Comparison of ENCODE assay signal across 1 cellular context in genomic region chr3:149086232-149086988, GRCh38.
A peak's percentile ranks its signal among the peaks of the same experiment; 100 is the strongest.
TF ChIP-seq lines count a peak whose summit lies in the region.

Gene HLTF, minus strand, starts transcription at chr3:149086533. Its CDS starts 197 bp downstream, at chr3:149086336.

TF ChIP-seq in HepG2, 621 proteins besides CTCF, POLR2A, EP300 and RAD21 (continued from another document and continues in another):
- TF ChIP-seq POGK (CRISPR knock-in tag; conservative IDR thresholded peaks at IDR 0.05) (no peak; the same call in 1 of the 2 replicates), ZGPAT (CRISPR knock-in tag; IDR thresholded peaks at IDR 0.05) (peak; percentile 76; the same call in 1 of the 2 replicates), THAP7 (CRISPR knock-in tag; IDR thresholded peaks at IDR 0.05) (0 out of 2 replicates have a peak, but pooled peaks have one; percentile 22), IRF1 (CRISPR knock-in tag; IDR thresholded peaks at IDR 0.05; ENCODE audit: low read depth) (no peak), ZNF34 (CRISPR knock-in tag; IDR thresholded peaks at IDR 0.05; ENCODE audit: borderline replicate concordance) (no peak), KLF6 (CRISPR knock-in tag; IDR thresholded peaks at IDR 0.05) (peak; percentile 89; the same call in 1 of the 2 replicates), ZNF251 (CRISPR knock-in tag; IDR thresholded peaks at IDR 0.05) (no peak), PCBP2 (optimal IDR thresholded peaks at IDR 0.05; ENCODE audit: low read depth, low read length, poor library complexity, severe bottlenecking) (no peak), BORCS8-MEF2B (CRISPR knock-in tag; IDR thresholded peaks at IDR 0.05) (0 out of 2 replicates have a peak, but pooled peaks have one; percentile 84), HBP1 (CRISPR knock-in tag; IDR thresholded peaks at IDR 0.05; ENCODE audit: low read depth) (peak; percentile 72; the same call in 1 of the 2 replicates), ZNF782 (CRISPR knock-in tag; IDR thresholded peaks at IDR 0.05; ENCODE audit: borderline replicate concordance) (no peak; the same call in 1 of the 2 replicates), MZF1 (CRISPR knock-in tag; IDR thresholded peaks at IDR 0.05; ENCODE audit: borderline replicate concordance) (no peak), NFATC3 (CRISPR knock-in tag; IDR thresholded peaks at IDR 0.05) (peak; percentile 80; the same call in 1 of the 2 replicates), RBM39 (IDR thresholded peaks at IDR 0.05; ENCODE audit: low read depth, low read length, poor library complexity, severe bottlenecking) (no peak), ZNF446 (CRISPR knock-in tag; IDR thresholded peaks at IDR 0.05) (peak; percentile 37; the same call in 1 of the 2 replicates), SMAD3 (CRISPR knock-in tag; IDR thresholded peaks at IDR 0.05) (peak; percentile 42; the same call in 1 of the 2 replicates), ZFP90 (CRISPR knock-in tag; IDR thresholded peaks at IDR 0.05; ENCODE audit: borderline replicate concordance) (peak; percentile 95; the same call in 1 of the 2 replicates), ZNF567 (CRISPR knock-in tag; IDR thresholded peaks at IDR 0.05; ENCODE audit: borderline replicate concordance) (0 out of 2 replicates have a peak, but pooled peaks have one; percentile 58), CCAR2 (optimal IDR thresholded peaks at IDR 0.05; ENCODE audit: low read depth, low read length) (no peak), NFRKB (IDR thresholded peaks at IDR 0.05) (no peak), CERS6 (CRISPR knock-in tag; IDR thresholded peaks at IDR 0.05) (0 out of 2 replicates have a peak, but pooled peaks have one; percentile 40), NBN (conservative IDR thresholded peaks at IDR 0.05) (no peak), ZNF710 (CRISPR knock-in tag; IDR thresholded peaks at IDR 0.05; ENCODE audit: borderline replicate concordance) (no peak), MTERF4 (CRISPR knock-in tag; IDR thresholded peaks at IDR 0.05) (no peak; the same call in 1 of the 2 replicates), ZBTB49 (CRISPR knock-in tag; IDR thresholded peaks at IDR 0.05; ENCODE audit: borderline replicate concordance) (0 out of 2 replicates have a peak, but pooled peaks have one; percentile 35), SIX4 (CRISPR knock-in tag; IDR thresholded peaks at IDR 0.05) (no peak), ISL2 (CRISPR knock-in tag; IDR thresholded peaks at IDR 0.05) (peak; percentile 76; the same call in 1 of the 2 replicates), TOPORS (CRISPR knock-in tag; IDR thresholded peaks at IDR 0.05) (peak; percentile 77; the same call in 1 of the 2 replicates), SAFB2 (CRISPR knock-in tag; IDR thresholded peaks at IDR 0.05; ENCODE audit: borderline replicate concordance, low read depth) (no peak), HNRNPLL (IDR thresholded peaks at IDR 0.05; ENCODE audit: low read depth, low read length, poor library complexity, severe bottlenecking) (peak; percentile 63), ZNF18 (CRISPR knock-in tag; IDR thresholded peaks at IDR 0.05; ENCODE audit: insufficient replicate concordance) (no peak), ZC3H13 (CRISPR knock-in tag; IDR thresholded peaks at IDR 0.05) (no peak; the same call in 1 of the 2 replicates), HHEX (CRISPR knock-in tag; IDR thresholded peaks at IDR 0.05) (0 out of 2 replicates have a peak, but pooled peaks have one; percentile 5), TGIF2 (CRISPR knock-in tag; IDR thresholded peaks at IDR 0.05) (peak; percentile 78), ZNF564 (CRISPR knock-in tag; IDR thresholded peaks at IDR 0.05) (peak; percentile 84; the same call in 1 of the 2 replicates), ZNF432 (CRISPR knock-in tag; IDR thresholded peaks at IDR 0.05; ENCODE audit: borderline replicate concordance) (no peak), IRX3 (CRISPR knock-in tag; IDR thresholded peaks at IDR 0.05; ENCODE audit: borderline replicate concordance, low read depth) (peak; percentile 74; the same call in 1 of the 2 replicates), ZNF674 (CRISPR knock-in tag; IDR thresholded peaks at IDR 0.05; ENCODE audit: low read depth) (no peak), PITX1 (CRISPR knock-in tag; IDR thresholded peaks at IDR 0.05) (peak; percentile 50; the same call in 1 of the 2 replicates), RXRB (CRISPR knock-in tag; IDR thresholded peaks at IDR 0.05; ENCODE audit: borderline replicate concordance) (peak; percentile 41; the same call in 1 of the 2 replicates), FOXO4 (CRISPR knock-in tag; conservative IDR thresholded peaks at IDR 0.05) (no peak), SKI (IDR thresholded peaks at IDR 0.05; ENCODE audit: partially characterized antibody) (peak; percentile 17), SP2 (CRISPR knock-in tag; IDR thresholded peaks at IDR 0.05) (peak; percentile 97), ZNF337 (CRISPR knock-in tag; IDR thresholded peaks at IDR 0.05; ENCODE audit: borderline replicate concordance, low read depth) (0 out of 2 replicates have a peak, but pooled peaks have one; percentile 42), AGO1 (IDR thresholded peaks at IDR 0.05; ENCODE audit: low read depth, low read length, poor library complexity, severe bottlenecking) (no peak), FIP1L1 (IDR thresholded peaks at IDR 0.05; ENCODE audit: borderline replicate concordance, insufficient read depth, low read depth, low read length) (no peak), ZMAT3 (CRISPR knock-in tag; conservative IDR thresholded peaks at IDR 0.05) (peak; percentile 78), FOSL1 (CRISPR knock-in tag; IDR thresholded peaks at IDR 0.05; ENCODE audit: borderline replicate concordance) (peak; percentile 19; the same call in 1 of the 2 replicates)
